33 cellular contexts compared by ENCODE assay signal in genomic region chr7:10612950-10613349, GRCh38.
"Had no signal": no experiment of that assay in that cellular context is flagged by ENCODE, and none has a peak within 500 bp of the region (broad histone marks: within the 10 kb centered on the region; RNA-seq: fewer than 3 reads in every experiment).

No MANE protein-coding gene starts in this region.

- H3K4me3 ChIP-seq: adrenal gland, body of pancreas, breast epithelium had no signal

- DNase-seq: activated B cell treated with CpG ODN at 0.5 μM for 24 hours; activated CD4-positive, alpha-beta memory T cell treated with anti-CD3 and anti-CD28 coated beads for 36 hours; activated CD4-positive, alpha-beta T cell treated with anti-CD3 and anti-CD28 coated beads for 4 hours; activated CD4-positive, alpha-beta T cell treated with anti-CD3 and anti-CD28 coated beads, Interleukin-2, amount 10 ng/mL, durations not matched to agents 24 days and 14 days; activated CD4-positive, alpha-beta T cell treated with anti-CD3 and anti-CD28 coated beads, Interleukin-2, amount 50 U/mL, for 1 hour; activated CD4-positive, alpha-beta T cell treated with anti-CD3 and anti-CD28 coated beads, Interleukin-2, amount 50 U/mL, for 4 hours; activated CD4-positive, CD25-positive, alpha-beta regulatory T cell treated with anti-CD3 and anti-CD28 coated beads, Interleukin-2, amount 50 U/mL, for 72 hours; activated CD8-positive, alpha-beta memory T cell treated with anti-CD3 and anti-CD28 coated beads, Interleukin-2, amount 50 U/mL, for 4 hours; activated CD8-positive, alpha-beta T cell treated with anti-CD3 and anti-CD28 coated beads for 36 hours; activated effector memory CD4-positive, alpha-beta T cell treated with anti-CD3 and anti-CD28 coated beads, Interleukin-2, amount 50 U/mL, for 16 hours; activated gamma-delta T cell treated with Interleukin-2 at 50 U/mL for 16 hours; activated naive CD4-positive, alpha-beta T cell; activated naive CD4-positive, alpha-beta T cell treated with anti-CD3 and anti-CD28 coated beads for 36 hours; activated naive CD4-positive, alpha-beta T cell treated with anti-CD3 and anti-CD28 coated beads, Interleukin-2, amount 50 U/mL, for 16 hours; activated naive CD8-positive, alpha-beta T cell treated with anti-CD3 and anti-CD28 coated beads for 36 hours; activated T-cell treated with anti-CD3 and anti-CD28 coated beads for 4 hours; activated T-cell treated with anti-CD3 and anti-CD28 coated beads, Interleukin-2, amount 50 U/mL, for 1 hour; activated T-cell treated with anti-CD3 and anti-CD28 coated beads, Interleukin-2, amount 50 U/mL, for 4 hours; activated T-cell treated with anti-CD3 and anti-CD28 coated beads, Interleukin-2, amount 50 U/mL, for 72 hours; adrenal gland; amniotic stem cell; aorta; body of pancreas; brain microvascular endothelial cell; central memory CD4-positive, alpha-beta T cell; T-helper 2 cell; T-helper 9 cell had no signal

- H3K27ac ChIP-seq: adrenal gland, body of pancreas, brain microvascular endothelial cell, breast epithelium, VCaP had no signal

- FAIRE-seq: astrocyte, TTC549 had no signal

- H3K36me3 ChIP-seq: adrenal gland, brain microvascular endothelial cell, breast epithelium had no signal

- H3K27me3 ChIP-seq: adrenal gland, body of pancreas, brain microvascular endothelial cell, breast epithelium had no signal

- ATAC-seq: activated CD8-positive, alpha-beta T cell treated with anti-CD3 and anti-CD28 coated beads for 36 hours; activated naive CD4-positive, alpha-beta T cell treated with anti-CD3 and anti-CD28 coated beads, Interleukin-2, amount 50 U/mL, for 72 hours; activated T-cell treated with anti-CD3 and anti-CD28 coated beads, Interleukin-2, amount 50 U/mL, for 4 hours; activated T-cell treated with anti-CD3 and anti-CD28 coated beads, Interleukin-2, amount 50 U/mL, for 72 hours; activated T-helper 17 cell treated with anti-CD3 and anti-CD28 coated beads, Interleukin-2, amount 50 U/mL, for 72 hours; body of pancreas had no signal

- H3K9me3 ChIP-seq: adrenal gland, body of pancreas, breast epithelium had no signal

- H3K4me1 ChIP-seq: adrenal gland, body of pancreas, breast epithelium had no signal
